In genomic region chr15:74780523-74780982, GRCh38 we compare ENCODE assay signal across 13 cellular contexts. TPM values are rescaled to one million over a fixed set of nuclear protein-coding genes. Genes with fewer than 3 reads are reported as not detected.
DNase-seq lines count a peak whose midpoint lies in the region; ATAC-seq lines count a peak whose summit lies in the region.
"Had no signal": no experiment of that assay in that cellular context is flagged by ENCODE, and none has a peak within 500 bp of the region (broad histone marks: within the 10 kb centered on the region; RNA-seq: fewer than 3 reads in every experiment).

No MANE protein-coding gene starts in this region.

- H3K9me3 Mint-ChIP-seq in CD4-positive, alpha-beta memory T cell = peaks cover 0 to 1% (median 0%) of the 10 kb centered on the region in 8 donors
- H3K9me3 Mint-ChIP-seq in naive thymus-derived CD8-positive, alpha-beta T cell = no peaks in the 10 kb centered on the region

- CTCF ChIA-PET in CD4-positive, alpha-beta memory T cell (lab: Charles Lee; ENCODE audit: partially characterized antibody) = interaction anchor here (1.0 to 36.4 kb wide), 9 partner anchors 2 to 175 kb away, joined by 3 to 1908 read pairs (median 4); partner anchors contain the start of genes CSK, FAM219B and LMAN1L

- H3K9me3 ChIP-seq in CD4-positive, alpha-beta memory T cell (ENCODE audit: control insufficient read depth in 1 of 2, low read length in 2 of 2) = no peaks in the 10 kb centered on the region
- H3K9me3 ChIP-seq in HUES6 (ENCODE audit: control insufficient read depth, insufficient read depth, low read depth, low read length) (no peaks in the 10 kb centered on the region), adipocyte (ENCODE audit: control insufficient read depth, low read length) (no peaks in the 10 kb centered on the region)

- no peak for DNase-seq in CD4-positive, alpha-beta memory T cell
- DNase-seq in adipocyte (ENCODE audit: low read depth) (no peak), NCI-H2029 (lab: John Stamatoyannopoulos, UW) (no peak), SKM-1 treated with dmso at 0.1 percent for 144 hours (lab: John Stamatoyannopoulos, UW; ENCODE audit: unreplicated experiment) (no peak)
- no peak for DNase-seq in naive thymus-derived CD8-positive, alpha-beta T cell
- DNase-seq in stimulated activated naive CD4-positive, alpha-beta T cell treated with Interleukin-2 at 50 U/mL for 16 hours (lab: John Stamatoyannopoulos, UW) = no peak
- DNase-seq: DMS53, NCI-H1105, SHP77 treated with DMSO at 0.1 percent for 48 hours had no signal

- intact Hi-C loops in CD4-positive, alpha-beta memory T cell (cut with micrococcal nuclease) = loop anchor here (2.0 kb wide), 1 partner anchor 670 kb away; the partner anchor contains the start of gene SIN3A

- H3K9ac ChIP-seq in HUES6 (ENCODE audit: low read length) = no peak overlapping the region
- peak overlapping the region; percentile 66 for H3K9ac ChIP-seq in adipocyte (ENCODE audit: low read length)

- no peaks in the 10 kb centered on the region for H3K36me3 ChIP-seq in CD4-positive, alpha-beta memory T cell (ENCODE audit: insufficient read depth, low read length)
- H3K36me3 ChIP-seq in HUES6 (ENCODE audit: control insufficient read depth, insufficient read depth, low read length) = no peaks in the 10 kb centered on the region
- no peaks in the 10 kb centered on the region for H3K36me3 ChIP-seq in adipocyte (ENCODE audit: control insufficient read depth, insufficient read depth, low read length, severe bottlenecking)

- no peak for ATAC-seq in naive thymus-derived CD8-positive, alpha-beta T cell
- no peak for ATAC-seq in HG02763 (IDR thresholded peaks at IDR 0.05; ENCODE audit: unreplicated experiment)

- H3K4me3 ChIP-seq in CD4-positive, alpha-beta memory T cell (ENCODE audit: low read length in 2 of 2) = peak overlapping the region; percentile 55 to 76
- H3K4me3 ChIP-seq in HUES6 (ENCODE audit: low read depth, low read length) (peak overlapping the region; percentile 70; the same call in 1 of the 2 replicates), adipocyte (ENCODE audit: low read length) (no peak overlapping the region)

- H3K27ac Mint-ChIP-seq in CD4-positive, alpha-beta memory T cell = peak overlapping the region; percentile 91 to 98 (median 96)
- peak overlapping the region; percentile 93 to 100 (median 98) for H3K27ac Mint-ChIP-seq in naive thymus-derived CD8-positive, alpha-beta T cell

- H3K27me3 Mint-ChIP-seq in CD4-positive, alpha-beta memory T cell = no peaks in the 10 kb centered on the region
- H3K27me3 Mint-ChIP-seq in naive thymus-derived CD8-positive, alpha-beta T cell = peaks cover 0 to 2% (median 0%) of the 10 kb centered on the region in 5 donors

- peaks cover 4 to 28% of the 10 kb centered on the region in 2 donors for H3K36me3 Mint-ChIP-seq in CD4-positive, alpha-beta memory T cell
- peaks cover 0 to 3% (median 0%) of the 10 kb centered on the region in 3 donors for H3K36me3 Mint-ChIP-seq in naive thymus-derived CD8-positive, alpha-beta T cell

- no peaks in the 10 kb centered on the region for H3K27me3 ChIP-seq in CD4-positive, alpha-beta memory T cell (ENCODE audit: insufficient read depth, low read length)
- H3K27me3 ChIP-seq in HUES6 (ENCODE audit: control insufficient read depth, insufficient read depth, low read length) = peaks cover 15% of the 10 kb centered on the region
- H3K27me3 ChIP-seq in adipocyte (replicated peaks; ENCODE audit: control insufficient read depth, insufficient read depth, low read length) = no peaks in the 10 kb centered on the region

- H3K27ac ChIP-seq in CD4-positive, alpha-beta memory T cell (ENCODE audit: low read depth, low read length) = peak overlapping the region; percentile 81
- no peak overlapping the region for H3K27ac ChIP-seq in HUES6 (ENCODE audit: low read depth, low read length)

- POLR2A ChIA-PET in CD4-positive, alpha-beta memory T cell (lab: Charles Lee; ENCODE audit: partially characterized antibody) = interaction anchor here (0.5 to 24.9 kb wide), 14 partner anchors 0 to 671 kb away, joined by 3 to 1342 read pairs (median 6); partner anchors contain the start of genes CLK3, CSK, FAM219B and MAN2C1
- POLR2A ChIA-PET in naive thymus-derived CD8-positive, alpha-beta T cell (lab: Charles Lee) = interaction anchor here (0.6 to 32.7 kb wide), 11 partner anchors 2 to 169 kb away, joined by 3 to 1300 read pairs (median 3); partner anchors contain the start of genes CLK3 and CSK

- H3K4me1 ChIP-seq in CD4-positive, alpha-beta memory T cell (ENCODE audit: insufficient read depth, low read length) = peaks cover 82% of the 10 kb centered on the region
- peaks cover 57% of the 10 kb centered on the region for H3K4me1 ChIP-seq in HUES6 (ENCODE audit: control insufficient read depth, insufficient read depth, low read length)
- H3K4me1 ChIP-seq in adipocyte (ENCODE audit: control insufficient read depth, insufficient read depth, low read length) = peaks cover 39% of the 10 kb centered on the region

- H3K4me1 Mint-ChIP-seq in CD4-positive, alpha-beta memory T cell = peaks cover 47 to 89% (median 64%) of the 10 kb centered on the region in 4 donors
- H3K4me1 Mint-ChIP-seq in naive thymus-derived CD8-positive, alpha-beta T cell = peaks cover 57 to 79% (median 72%) of the 10 kb centered on the region in 4 donors

- peak overlapping the region; percentile 88 to 97 (median 96) for H3K4me3 Mint-ChIP-seq in CD4-positive, alpha-beta memory T cell
- peak overlapping the region; percentile 85 to 98 (median 92) for H3K4me3 Mint-ChIP-seq in naive thymus-derived CD8-positive, alpha-beta T cell

RNA-seq across cellular contexts. Expression of gene CSK, which starts 1.3 kb away (rescaled TPM):
- total RNA-seq in CD4-positive, alpha-beta memory T cell = 100 to 1,000 TPM; 234 to 247 TPM
- 100 to 1,000 TPM in 1 of 2 donors, 10 to 100 TPM in 1; 72.5 to 125 TPM for polyA plus RNA-seq in CD4-positive, alpha-beta memory T cell
- 100 to 1,000 TPM; 220 TPM for total RNA-seq in naive thymus-derived CD8-positive, alpha-beta T cell
- polyA plus RNA-seq in naive thymus-derived CD8-positive, alpha-beta T cell = 100 to 1,000 TPM in 1 of 3 donors, 10 to 100 TPM in 2; 70.8 to 124 (median 79.8) TPM

RNA-seq across cellular contexts. Expression of gene CYP1A2, which starts 31.9 kb away (rescaled TPM):
- not detected for total RNA-seq in CD4-positive, alpha-beta memory T cell
- polyA plus RNA-seq in CD4-positive, alpha-beta memory T cell = not detected
- total RNA-seq in naive thymus-derived CD8-positive, alpha-beta T cell = not detected
- not detected for polyA plus RNA-seq in naive thymus-derived CD8-positive, alpha-beta T cell
- total RNA-seq: renal cortical epithelial cell had no signal

RNA-seq across cellular contexts. Expression of gene LMAN1L, which starts 32.1 kb away (rescaled TPM):
- under 1 TPM; 0.23 to 0.39 TPM for total RNA-seq in CD4-positive, alpha-beta memory T cell
- not detected for polyA plus RNA-seq in CD4-positive, alpha-beta memory T cell
- total RNA-seq in naive thymus-derived CD8-positive, alpha-beta T cell = under 1 TPM; 0.57 to 0.80 TPM
- polyA plus RNA-seq in naive thymus-derived CD8-positive, alpha-beta T cell = not detected
- total RNA-seq: dermis microvascular lymphatic vessel endothelial cell, renal cortical epithelial cell had no signal

RNA-seq across cellular contexts. Expression of gene CPLX3, which starts 45.9 kb away (rescaled TPM):
- total RNA-seq in CD4-positive, alpha-beta memory T cell = not detected
- polyA plus RNA-seq in CD4-positive, alpha-beta memory T cell = not detected
- under 1 TPM; 0.39 to 0.44 TPM for total RNA-seq in naive thymus-derived CD8-positive, alpha-beta T cell
- polyA plus RNA-seq in naive thymus-derived CD8-positive, alpha-beta T cell = not detected
- total RNA-seq: dermis microvascular lymphatic vessel endothelial cell, renal cortical epithelial cell had no signal

RNA-seq across cellular contexts. Expression of gene CYP1A1, which starts 55.2 kb away (rescaled TPM):
- under 1 TPM; 0.11 to 0.26 TPM for total RNA-seq in CD4-positive, alpha-beta memory T cell
- polyA plus RNA-seq in CD4-positive, alpha-beta memory T cell = not detected
- total RNA-seq in naive thymus-derived CD8-positive, alpha-beta T cell = under 1 TPM; 0.18 to 0.27 TPM
- polyA plus RNA-seq in naive thymus-derived CD8-positive, alpha-beta T cell = not detected
- total RNA-seq: renal cortical epithelial cell had no signal
